8 cellular contexts compared by ENCODE assay signal in the genomic region with DNA sequence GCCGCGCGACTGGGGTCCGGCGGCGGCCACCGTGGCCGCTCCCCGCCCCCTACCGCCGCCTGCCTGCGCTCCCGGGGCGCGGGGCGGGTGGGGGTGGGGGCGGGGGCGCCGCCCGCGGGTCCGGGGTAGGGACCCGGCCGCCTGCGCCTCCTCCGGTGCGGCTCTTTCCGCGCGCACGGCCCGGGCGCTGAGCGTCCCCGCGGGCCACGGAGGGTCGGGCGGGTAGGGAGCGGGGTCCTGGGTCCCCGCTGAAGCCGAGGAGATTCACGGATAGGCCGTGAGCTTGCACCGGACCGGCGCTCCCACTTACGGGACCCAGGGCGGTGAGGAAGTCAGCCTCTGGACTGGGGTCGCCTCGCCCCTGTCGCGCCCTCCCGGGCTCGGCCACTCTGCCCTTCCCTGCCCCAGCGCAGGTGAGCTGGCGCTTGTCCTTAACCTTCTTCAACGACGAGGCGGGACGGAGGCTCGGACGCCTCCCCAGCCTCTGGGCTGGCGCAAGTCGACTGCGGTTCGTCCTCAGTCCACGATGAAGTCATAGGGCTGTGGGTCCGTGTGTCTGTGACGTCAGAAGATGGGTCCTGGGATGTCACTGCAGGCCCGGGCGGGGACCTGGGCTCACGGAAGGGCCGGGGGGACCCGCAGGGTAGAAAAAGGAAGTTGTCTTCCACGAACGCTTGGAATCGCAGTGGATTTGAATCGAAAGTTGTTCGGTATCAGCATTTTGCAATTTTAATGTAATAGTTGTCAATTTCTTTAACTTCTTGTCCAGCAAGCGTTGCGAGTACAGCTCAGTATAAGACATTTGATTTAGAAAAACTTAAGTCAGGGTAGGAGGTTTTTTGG.
DNase-seq lines count a peak whose midpoint lies in the region; ATAC-seq, FAIRE-seq and TF ChIP-seq lines count a peak whose summit lies in the region.

No MANE protein-coding gene starts in this region.

- peaks cover 22% of the 10 kb centered on the region for H3K4me1 Mint-ChIP-seq in memory B cell

- no peaks in the 10 kb centered on the region for H3K27me3 ChIP-seq in effector memory CD4-positive, alpha-beta T cell (replicated peaks; ENCODE audit: control insufficient read depth, insufficient read depth, low read length, poor library complexity, severe bottlenecking)

- peak overlapping the region; percentile 96 for H3K4me3 ChIP-seq in effector memory CD4-positive, alpha-beta T cell (ENCODE audit: insufficient read depth, low read depth, low read length, poor library complexity, severe bottlenecking)

- peak; percentile 82 for FAIRE-seq in GM19239 (lab: Jason Lieb, UNC)

- ATAC-seq in HG03432 (IDR thresholded peaks at IDR 0.05; ENCODE audit: unreplicated experiment) = peak; percentile 50
- ATAC-seq in memory B cell (ENCODE audit: low read depth) = peak; percentile 47

- H3K9me3 ChIP-seq in effector memory CD4-positive, alpha-beta T cell (ENCODE audit: control insufficient read depth, low read length) = no peaks in the 10 kb centered on the region

- H3K36me3 Mint-ChIP-seq in memory B cell = no peaks in the 10 kb centered on the region

- H3K9me3 Mint-ChIP-seq in memory B cell = no peaks in the 10 kb centered on the region

- H3K27me3 Mint-ChIP-seq in memory B cell = no peaks in the 10 kb centered on the region

- peak overlapping the region; percentile 92 for H3K27ac Mint-ChIP-seq in memory B cell

- H3K4me1 ChIP-seq in effector memory CD4-positive, alpha-beta T cell (ENCODE audit: control insufficient read depth, insufficient read depth, low read length, poor library complexity, severe bottlenecking) = peaks cover 8% of the 10 kb centered on the region

- H3K27ac ChIP-seq in C4-2B = peak overlapping the region; percentile 68
- peak overlapping the region; percentile 83 for H3K27ac ChIP-seq in effector memory CD4-positive, alpha-beta T cell (ENCODE audit: insufficient read depth, low read length, poor library complexity, severe bottlenecking)

- DNase-seq in GM19239 (ENCODE audit: insufficient read length, low spot score) = peak; percentile 75
- peak; percentile 53 for DNase-seq in NCI-H748 treated with DMSO at 0.1 percent for 48 hours (lab: John Stamatoyannopoulos, UW)
- peak; percentile 3 to 17 for DNase-seq in activated CD8-positive, alpha-beta memory T cell treated with anti-CD3 and anti-CD28 coated beads for 1 hour (ENCODE audit: extremely low read depth in 1 of 2, low read depth in 1 of 2)
- peak; percentile 39 to 60 (median 41) for DNase-seq in effector memory CD4-positive, alpha-beta T cell
- DNase-seq in memory B cell (ENCODE audit: low spot score in 2 of 2) = peak; percentile 66
- peak; percentile 15 for DNase-seq in stimulated activated CD8-positive, alpha-beta memory T cell treated with anti-CD3 and anti-CD28 coated beads, Interleukin-12 subunit alpha, Interleukin-12 subunit beta, amount 100 ng/mL, for 1 hour (ENCODE audit: low read depth)

- peak overlapping the region; percentile 86 for H3K4me3 Mint-ChIP-seq in memory B cell

- no peak for TF ChIP-seq CTCF in C4-2B (conservative IDR thresholded peaks at IDR 0.05)

- H3K36me3 ChIP-seq in effector memory CD4-positive, alpha-beta T cell (ENCODE audit: control insufficient read depth, insufficient read depth, low read length) = no peaks in the 10 kb centered on the region

Comparison
In these comparisons a context has a peak if more than half of its experiments do, and no peak if none do; other contexts are left out.
1. Peak in every context shown above with its lines: DNase-seq, ATAC-seq, H3K4me3 ChIP-seq and H3K27ac ChIP-seq.
2. DNase-seq: peak in every context shown above with its lines; median percentile 75 in GM19239; 66 in memory B cell; 53 in NCI-H748 treated with DMSO at 0.1 percent for 48 hours; 41 in effector memory CD4-positive, alpha-beta T cell; 15 in stimulated activated CD8-positive, alpha-beta memory T cell treated with anti-CD3 and anti-CD28 coated beads, Interleukin-12 subunit alpha, Interleukin-12 subunit beta, amount 100 ng/mL, for 1 hour; 10 in activated CD8-positive, alpha-beta memory T cell treated with anti-CD3 and anti-CD28 coated beads for 1 hour.